In the genomic region with DNA sequence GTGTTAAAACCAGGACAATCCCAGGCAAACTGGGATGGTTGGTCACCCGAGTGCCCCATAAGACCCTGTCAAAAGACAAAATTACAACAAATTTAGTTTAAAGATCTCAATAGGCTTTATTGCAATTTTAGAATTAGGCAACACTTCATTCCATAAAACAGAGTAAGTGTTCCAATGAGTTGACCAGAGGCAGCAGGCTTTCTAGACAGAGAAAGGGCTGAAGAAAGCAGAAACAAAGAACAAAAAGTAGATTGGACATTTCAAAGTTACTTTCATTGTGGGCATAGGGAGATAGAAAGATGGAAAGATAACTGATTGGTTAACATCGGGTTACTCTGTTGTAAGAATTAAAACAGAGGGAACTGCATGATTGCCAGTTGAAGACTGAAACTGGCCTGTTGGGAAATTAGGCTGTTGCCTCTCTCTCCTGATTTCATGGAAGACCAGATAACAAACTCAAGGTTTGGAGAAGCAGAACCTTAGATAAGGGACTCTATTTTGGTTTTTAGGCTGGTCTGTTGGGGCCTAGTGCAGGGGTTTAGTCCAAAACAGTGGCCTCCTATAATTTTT, we compare ENCODE assay signal across 10 cellular contexts. TPM values are rescaled to one million over a fixed set of nuclear protein-coding genes. Genes with fewer than 3 reads are reported as not detected.
DNase-seq lines count a peak whose midpoint lies in the region; ATAC-seq and TF ChIP-seq lines count a peak whose summit lies in the region.
"Had no signal": no experiment of that assay in that cellular context is flagged by ENCODE, and none has a peak within 500 bp of the region (broad histone marks: within the 10 kb centered on the region; RNA-seq: fewer than 3 reads in every experiment).

No MANE protein-coding gene starts in this region.

- peak overlapping the region; percentile 54 for H3K27ac Mint-ChIP-seq in activated CD4-positive, alpha-beta T cell treated with anti-CD3 and anti-CD28 coated beads, Interleukin-2, amount 10 ng/mL, durations not matched to agents 24 days and 14 days
- peak overlapping the region; percentile 86 for H3K27ac Mint-ChIP-seq in activated CD8-positive, alpha-beta T cell treated with anti-CD3 and anti-CD28 coated beads, Interleukin-2, amount 10 ng/mL, durations not matched to agents 7 days and 5 days
- no peak overlapping the region for H3K27ac Mint-ChIP-seq in activated T-helper 17 cell treated with anti-CD3 and anti-CD28 coated beads, Interleukin-2, amount 50 U/mL, for 72 hours
- H3K27ac Mint-ChIP-seq: activated naive CD4-positive, alpha-beta T cell treated with anti-CD3 and anti-CD28 coated beads, Interleukin-2, amount 50 U/mL, for 24 hours had no signal

- H3K4me1 ChIP-seq in lower lobe of right lung: peaks cover 44% of the 10 kb centered on the region
- H3K4me1 ChIP-seq in thyroid gland: peaks cover 16 to 41% of the 10 kb centered on the region in 2 donors

- no peak for DNase-seq in activated CD4-positive, alpha-beta T cell treated with anti-CD3 and anti-CD28 coated beads, Interleukin-2, amount 10 ng/mL, durations not matched to agents 24 days and 14 days
- no peak for DNase-seq in activated CD4-positive, alpha-beta T cell treated with anti-CD3 and anti-CD28 coated beads for 48 hours
- DNase-seq in activated CD8-positive, alpha-beta T cell treated with anti-CD3 and anti-CD28 coated beads, Interleukin-2, amount 10 ng/mL, durations not matched to agents 7 days and 5 days: no peak
- DNase-seq in lower lobe of right lung (no peak), thyroid gland (no peak)
- DNase-seq: SHP77 treated with DMSO at 0.1 percent for 48 hours had no signal

- CTCF ChIA-PET in activated CD8-positive, alpha-beta T cell treated with anti-CD3 and anti-CD28 coated beads, Interleukin-2, amount 10 ng/mL, durations not matched to agents 7 days and 5 days (lab: Charles Lee): interaction anchor here (1.0 to 4.8 kb wide), 3 partner anchors 37 to 99 kb away, joined by 4 to 32 read pairs (median 6); partner anchors contain the start of gene TCTN3

- ATAC-seq in activated CD8-positive, alpha-beta T cell treated with anti-CD3 and anti-CD28 coated beads, Interleukin-2, amount 10 ng/mL, durations not matched to agents 7 days and 5 days: no peak
- ATAC-seq in lower lobe of right lung (peak in 1 of 2 donors; percentile 35), HG02798 (IDR thresholded peaks at IDR 0.05; ENCODE audit: poor library complexity, unreplicated experiment) (no peak), HG03159 (IDR thresholded peaks at IDR 0.05; ENCODE audit: unreplicated experiment) (no peak)
- ATAC-seq in activated T-helper 17 cell treated with anti-CD3 and anti-CD28 coated beads, Interleukin-2, amount 50 U/mL, for 72 hours (replicated peaks): no peak

- WGBS in thyroid gland, 2 donors: 88 to 93% methylated on average over 2 of the region's 2 CpGs

- H3K27me3 Mint-ChIP-seq in activated CD4-positive, alpha-beta T cell treated with anti-CD3 and anti-CD28 coated beads, Interleukin-2, amount 10 ng/mL, durations not matched to agents 24 days and 14 days: no peaks in the 10 kb centered on the region
- H3K27me3 Mint-ChIP-seq in activated CD8-positive, alpha-beta T cell treated with anti-CD3 and anti-CD28 coated beads, Interleukin-2, amount 10 ng/mL, durations not matched to agents 7 days and 5 days (ENCODE audit: low read depth): peaks cover 3% of the 10 kb centered on the region
- peaks cover 7% of the 10 kb centered on the region for H3K27me3 Mint-ChIP-seq in activated T-helper 17 cell treated with anti-CD3 and anti-CD28 coated beads, Interleukin-2, amount 50 U/mL, for 72 hours

- H3K9me3 Mint-ChIP-seq in activated CD4-positive, alpha-beta T cell treated with anti-CD3 and anti-CD28 coated beads, Interleukin-2, amount 10 ng/mL, durations not matched to agents 24 days and 14 days: peaks cover 12% of the 10 kb centered on the region
- peaks cover 4% of the 10 kb centered on the region for H3K9me3 Mint-ChIP-seq in activated CD8-positive, alpha-beta T cell treated with anti-CD3 and anti-CD28 coated beads, Interleukin-2, amount 10 ng/mL, durations not matched to agents 7 days and 5 days (ENCODE audit: insufficient read depth)
- H3K9me3 Mint-ChIP-seq in activated T-helper 17 cell treated with anti-CD3 and anti-CD28 coated beads, Interleukin-2, amount 50 U/mL, for 72 hours: peaks cover 4% of the 10 kb centered on the region
- H3K9me3 Mint-ChIP-seq: activated naive CD4-positive, alpha-beta T cell treated with anti-CD3 and anti-CD28 coated beads, Interleukin-2, amount 50 U/mL, for 24 hours had no signal

- TF ChIP-seq CTCF in lower lobe of right lung (IDR thresholded peaks at IDR 0.05) (no peak), thyroid gland (IDR thresholded peaks at IDR 0.05) (no peak)

- H3K9me3 ChIP-seq in lower lobe of right lung: no peaks in the 10 kb centered on the region
- H3K9me3 ChIP-seq in thyroid gland: no peaks in the 10 kb centered on the region

- H3K4me3 Mint-ChIP-seq in activated CD4-positive, alpha-beta T cell treated with anti-CD3 and anti-CD28 coated beads, Interleukin-2, amount 10 ng/mL, durations not matched to agents 24 days and 14 days: peak overlapping the region; percentile 11
- no peak overlapping the region for H3K4me3 Mint-ChIP-seq in activated CD8-positive, alpha-beta T cell treated with anti-CD3 and anti-CD28 coated beads, Interleukin-2, amount 10 ng/mL, durations not matched to agents 7 days and 5 days
- no peak overlapping the region for H3K4me3 Mint-ChIP-seq in activated T-helper 17 cell treated with anti-CD3 and anti-CD28 coated beads, Interleukin-2, amount 50 U/mL, for 72 hours
- H3K4me3 Mint-ChIP-seq: activated naive CD4-positive, alpha-beta T cell treated with anti-CD3 and anti-CD28 coated beads, Interleukin-2, amount 50 U/mL, for 24 hours had no signal

- H3K27ac ChIP-seq in lower lobe of right lung (peak overlapping the region; percentile 66), thyroid gland (peak overlapping the region; percentile 14 to 74 (median 71))

- H3K36me3 Mint-ChIP-seq in activated CD4-positive, alpha-beta T cell treated with anti-CD3 and anti-CD28 coated beads, Interleukin-2, amount 10 ng/mL, durations not matched to agents 24 days and 14 days (ENCODE audit: low read depth): peaks cover 16% of the 10 kb centered on the region
- peaks cover 44% of the 10 kb centered on the region for H3K36me3 Mint-ChIP-seq in activated CD8-positive, alpha-beta T cell treated with anti-CD3 and anti-CD28 coated beads, Interleukin-2, amount 10 ng/mL, durations not matched to agents 7 days and 5 days (ENCODE audit: low read depth)
- no peaks in the 10 kb centered on the region for H3K36me3 Mint-ChIP-seq in activated T-helper 17 cell treated with anti-CD3 and anti-CD28 coated beads, Interleukin-2, amount 50 U/mL, for 72 hours (ENCODE audit: low read depth)
- H3K36me3 Mint-ChIP-seq: activated naive CD4-positive, alpha-beta T cell treated with anti-CD3 and anti-CD28 coated beads, Interleukin-2, amount 50 U/mL, for 24 hours had no signal

- H3K27me3 ChIP-seq in lower lobe of right lung (ENCODE audit: low read depth): no peaks in the 10 kb centered on the region
- no peaks in the 10 kb centered on the region for H3K27me3 ChIP-seq in thyroid gland

- TF ChIP-seq POLR2A in thyroid gland (IDR thresholded peaks at IDR 0.05): no peak

- H3K36me3 ChIP-seq in lower lobe of right lung (no peaks in the 10 kb centered on the region), thyroid gland (no peaks in the 10 kb centered on the region)

- POLR2A ChIA-PET in activated CD8-positive, alpha-beta T cell treated with anti-CD3 and anti-CD28 coated beads, Interleukin-2, amount 10 ng/mL, durations not matched to agents 7 days and 5 days (lab: Charles Lee): interaction anchor here (1.6 to 3.5 kb wide), 2 partner anchors 34 to 39 kb away, joined by 5 to 24 read pairs; no protein-coding TSS in a partner anchor

- H3K4me1 Mint-ChIP-seq in activated CD4-positive, alpha-beta T cell treated with anti-CD3 and anti-CD28 coated beads, Interleukin-2, amount 10 ng/mL, durations not matched to agents 24 days and 14 days: peaks cover 52% of the 10 kb centered on the region
- H3K4me1 Mint-ChIP-seq in activated CD8-positive, alpha-beta T cell treated with anti-CD3 and anti-CD28 coated beads, Interleukin-2, amount 10 ng/mL, durations not matched to agents 7 days and 5 days (ENCODE audit: low read depth): peaks cover 80% of the 10 kb centered on the region
- peaks cover 4% of the 10 kb centered on the region for H3K4me1 Mint-ChIP-seq in activated T-helper 17 cell treated with anti-CD3 and anti-CD28 coated beads, Interleukin-2, amount 50 U/mL, for 72 hours
- H3K4me1 Mint-ChIP-seq: activated naive CD4-positive, alpha-beta T cell treated with anti-CD3 and anti-CD28 coated beads, Interleukin-2, amount 50 U/mL, for 24 hours had no signal

- no peak overlapping the region for H3K4me3 ChIP-seq in lower lobe of right lung
- no peak overlapping the region for H3K4me3 ChIP-seq in thyroid gland (replicated peaks in 1 of 3)

- intact Hi-C loops in activated CD4-positive, alpha-beta T cell treated with anti-CD3 and anti-CD28 coated beads, Interleukin-2, amount 10 ng/mL, durations not matched to agents 24 days and 14 days (cut with micrococcal nuclease): no loop called here
- intact Hi-C loops in lower lobe of right lung (cut with DNase I): no loop called here
- intact Hi-C loops in thyroid gland (cut with DNase I): no loop called here

RNA-seq across cellular contexts. Expression of gene ENTPD1, which starts 36.3 kb away (rescaled TPM):
- 13.0 and 17.0 TPM in 2 replicates for total RNA-seq in activated CD4-positive, alpha-beta T cell treated with anti-CD3 and anti-CD28 coated beads, Interleukin-2, amount 10 ng/mL, durations not matched to agents 24 days and 14 days
- total RNA-seq in activated CD8-positive, alpha-beta T cell treated with anti-CD3 and anti-CD28 coated beads, Interleukin-2, amount 10 ng/mL, durations not matched to agents 7 days and 5 days: 10 to 100 TPM; 14.2 to 14.9 TPM
- total RNA-seq in lower lobe of right lung (34.5 TPM), thyroid gland (10 to 100 TPM in 3 of 4 donors, 1 to 10 TPM in 1; 7.2 to 19.3 (median 13.4) TPM)
- total RNA-seq in activated T-helper 17 cell treated with anti-CD3 and anti-CD28 coated beads, Interleukin-2, amount 50 U/mL, for 72 hours: 10 to 100 TPM in 1 of 2 donors, 1 to 10 TPM in 1; 4.5 to 36.3 TPM
